Comparison of ENCODE assay signal across 14 cellular contexts in the genomic region with DNA sequence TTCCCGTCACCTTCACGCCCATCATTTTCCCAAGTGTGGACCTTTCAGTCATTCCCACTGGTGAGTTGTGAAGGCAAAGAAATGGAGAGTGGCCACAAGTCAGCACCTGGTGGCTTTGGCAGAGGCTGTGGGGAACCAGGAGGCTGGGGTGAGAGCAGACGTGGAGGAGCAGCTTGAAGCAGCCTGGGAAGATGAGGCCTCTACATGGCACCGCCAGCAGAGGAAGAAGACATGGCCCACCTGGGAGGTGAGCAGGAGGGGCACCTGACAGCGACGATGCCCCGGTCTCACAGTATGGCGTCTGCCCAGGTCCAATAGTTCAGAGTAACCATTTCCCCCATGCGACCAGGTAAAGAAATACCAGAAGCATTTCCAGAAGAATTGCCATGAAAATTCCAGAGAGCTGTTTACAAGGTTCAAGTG.
DNase-seq lines count a peak whose midpoint lies in the region; ATAC-seq and TF ChIP-seq lines count a peak whose summit lies in the region.
"Had no signal": no experiment of that assay in that cellular context is flagged by ENCODE, and none has a peak within 500 bp of the region (broad histone marks: within the 10 kb centered on the region; RNA-seq: fewer than 3 reads in every experiment).

No MANE protein-coding gene starts in this region.

- H3K27ac ChIP-seq in CD4-positive, CD25-positive, alpha-beta regulatory T cell (ENCODE audit: insufficient read depth, low read length, poor library complexity, severe bottlenecking): no peak overlapping the region
- H3K27ac ChIP-seq in coronary artery (no peak overlapping the region), neuronal stem cell (replicated peaks; ENCODE audit: low read length) (no peak overlapping the region), spleen (no peak overlapping the region)
- H3K27ac ChIP-seq: BLaER1 treated with 17β-estradiol and CSF1 and Interleukin-3, amounts not matched to agents 10 nM and 100 nM; HL-60 had no signal

- H2BK120ac ChIP-seq in neuronal stem cell (ENCODE audit: low read depth, low read length): no peak overlapping the region

- H3K36me3 ChIP-seq in CD4-positive, CD25-positive, alpha-beta regulatory T cell (ENCODE audit: control insufficient read depth, insufficient read depth, low read length): no peaks in the 10 kb centered on the region
- H3K36me3 ChIP-seq in neuronal stem cell (replicated peaks in 1 of 2; ENCODE audit: control insufficient read depth in 2 of 2, insufficient read depth in 2 of 2, low read length in 2 of 2) (no peaks in the 10 kb centered on the region), spleen (peaks cover 0 to 35% (median 0%) of the 10 kb centered on the region in 6 donors)
- H3K36me3 ChIP-seq: BLaER1 treated with 17β-estradiol and CSF1 and Interleukin-3, amounts not matched to agents 10 nM and 100 nM had no signal

- H3K4me3 Mint-ChIP-seq in CD4-positive, CD25-positive, alpha-beta regulatory T cell: no peak overlapping the region
- H3K4me3 Mint-ChIP-seq: B cell; CD4-positive, alpha-beta T cell; GM23338 had no signal

- TF ChIP-seq CTCF in coronary artery (IDR thresholded peaks at IDR 0.05) (no peak), spleen (IDR thresholded peaks at IDR 0.05 in 8 of 11, conservative IDR thresholded peaks at IDR 0.05 in 3 of 11) (no peak)

- H2AFZ ChIP-seq in neuronal stem cell (ENCODE audit: low read length): no peak overlapping the region
- H2AFZ ChIP-seq: GM23338 had no signal

- H2BK15ac ChIP-seq in neuronal stem cell (ENCODE audit: low read length): no peak overlapping the region

- no peak overlapping the region for H3K14ac ChIP-seq in neuronal stem cell (ENCODE audit: low read length)

- H2AK5ac ChIP-seq in neuronal stem cell (ENCODE audit: low read depth, low read length): no peak overlapping the region

- no peak for TF ChIP-seq POLR2A in spleen (IDR thresholded peaks at IDR 0.05)

- WGBS in neuronal stem cell (ENCODE audit: extremely low coverage in 2 of 2, insufficient read length in 2 of 2, insufficient replicate concordance in 1 of 2), 2 donors: no CpG with 5 or more reads among the region's 9 CpGs
- 92 to 99% (median 95%) methylated on average over 9 of the region's 9 CpGs for WGBS in spleen, 5 donors

- H3K18ac ChIP-seq in neuronal stem cell (ENCODE audit: low read length): peak overlapping the region; percentile 41

- H3K27me3 Mint-ChIP-seq in CD4-positive, CD25-positive, alpha-beta regulatory T cell: no peaks in the 10 kb centered on the region
- H3K27me3 Mint-ChIP-seq: B cell; CD4-positive, alpha-beta T cell had no signal

- no peaks in the 10 kb centered on the region for H3K27me3 ChIP-seq in CD4-positive, CD25-positive, alpha-beta regulatory T cell (ENCODE audit: control insufficient read depth, insufficient read depth, low read length)
- H3K27me3 ChIP-seq in neuronal stem cell (ENCODE audit: control insufficient read depth in 3 of 3, insufficient read depth in 3 of 3, low read depth in 1 of 3, low read length in 3 of 3) (no peaks in the 10 kb centered on the region), spleen (replicated peaks in 1 of 7) (no peaks in the 10 kb centered on the region)
- H3K27me3 ChIP-seq: BLaER1 treated with 17β-estradiol and CSF1 and Interleukin-3, amounts not matched to agents 10 nM and 100 nM had no signal

- no peaks in the 10 kb centered on the region for H3K4me1 ChIP-seq in CD4-positive, CD25-positive, alpha-beta regulatory T cell (ENCODE audit: control insufficient read depth, insufficient read depth, low read length, poor library complexity, severe bottlenecking)
- no peaks in the 10 kb centered on the region for H3K4me1 ChIP-seq in neuronal stem cell (ENCODE audit: control insufficient read depth in 2 of 2, insufficient read depth in 1 of 2, low read depth in 1 of 2, low read length in 2 of 2)
- H3K4me1 ChIP-seq in spleen: peaks cover 0 to under 1% (median 0%) of the 10 kb centered on the region in 6 donors
- H3K4me1 ChIP-seq: Caco-2 had no signal

- no peak overlapping the region for H2BK12ac ChIP-seq in neuronal stem cell (ENCODE audit: low read length)

- no peaks in the 10 kb centered on the region for H3K36me3 Mint-ChIP-seq in CD4-positive, CD25-positive, alpha-beta regulatory T cell

- H3K23ac ChIP-seq in neuronal stem cell (ENCODE audit: low read depth, low read length, poor library complexity): no peak overlapping the region

- no peaks in the 10 kb centered on the region for H3K4me1 Mint-ChIP-seq in CD4-positive, CD25-positive, alpha-beta regulatory T cell
- H3K4me1 Mint-ChIP-seq: B cell, GM23338 had no signal

- intact Hi-C loops in spleen (cut with DNase I; ENCODE audit: low total_unique reads): no loop called here

- H3K4ac ChIP-seq in neuronal stem cell (ENCODE audit: low read length): no peak overlapping the region

- no peak overlapping the region for H3K9ac ChIP-seq in neuronal stem cell (ENCODE audit: low read depth, low read length, poor library complexity)
- H3K9ac ChIP-seq: BLaER1 treated with 17β-estradiol and CSF1 and Interleukin-3, amounts not matched to agents 10 nM and 100 nM had no signal

- H3K9me3 Mint-ChIP-seq in CD4-positive, CD25-positive, alpha-beta regulatory T cell: peaks cover 0 to 1% (median 0%) of the 10 kb centered on the region in 7 donors
- H3K9me3 Mint-ChIP-seq: CD4-positive, alpha-beta T cell; GM23338 had no signal

- no peak for DNase-seq in CD4-positive, CD25-positive, alpha-beta regulatory T cell
- peak; percentile 35 for DNase-seq in coronary artery (ENCODE audit: low spot score)
- DNase-seq in neuronal stem cell (ENCODE audit: low spot score): no peak
- DNase-seq in spleen: peak; percentile 43
- no peak for DNase-seq in stimulated activated CD4-positive, alpha-beta T cell treated with anti-CD3 and anti-CD28 coated beads, Interleukin-2, amount 100 ng/mL, for 24 hours
- no peak for DNase-seq in activated T-cell treated with anti-CD3 and anti-CD28 coated beads for 4 hours
- DNase-seq: Caco-2; CD4-positive, alpha-beta T cell; HCEC 1CT had no signal

- H4K8ac ChIP-seq in neuronal stem cell (ENCODE audit: low read depth, low read length): no peak overlapping the region

- peak overlapping the region in 2 of 3 donors; percentile 25 to 64 for H3K27ac Mint-ChIP-seq in CD4-positive, CD25-positive, alpha-beta regulatory T cell
- H3K27ac Mint-ChIP-seq: B cell; CD4-positive, alpha-beta T cell; GM23338 had no signal

- H4K91ac ChIP-seq in neuronal stem cell (ENCODE audit: low read depth, low read length, poor library complexity): no peak overlapping the region

- ATAC-seq in CD4-positive, CD25-positive, alpha-beta regulatory T cell (ENCODE audit: low read depth in 2 of 2): no peak
- ATAC-seq in HG03108 (IDR thresholded peaks at IDR 0.05; ENCODE audit: unreplicated experiment): no peak
- ATAC-seq: GM23338 had no signal

- H3K4me3 ChIP-seq in CD4-positive, CD25-positive, alpha-beta regulatory T cell (ENCODE audit: low read depth, low read length): no peak overlapping the region
- H3K4me3 ChIP-seq in coronary artery: no peak overlapping the region
- no peak overlapping the region for H3K4me3 ChIP-seq in neuronal stem cell (ENCODE audit: low read length in 2 of 2)
- no peak overlapping the region for H3K4me3 ChIP-seq in spleen
- H3K4me3 ChIP-seq: BLaER1 treated with 17β-estradiol and CSF1 and Interleukin-3, amounts not matched to agents 10 nM and 100 nM; GM23338 had no signal

- H3K4me2 ChIP-seq in neuronal stem cell (ENCODE audit: insufficient read depth, low read length, poor library complexity, severe bottlenecking): no peak overlapping the region
- H3K4me2 ChIP-seq: GM23338 had no signal

- no peaks in the 10 kb centered on the region for H3K9me3 ChIP-seq in CD4-positive, CD25-positive, alpha-beta regulatory T cell (ENCODE audit: control insufficient read depth in 2 of 2, low read length in 2 of 2)
- H3K9me3 ChIP-seq in neuronal stem cell (replicated peaks in 1 of 2; ENCODE audit: control insufficient read depth in 2 of 2, insufficient read depth in 1 of 2, low read depth in 1 of 2, low read length in 2 of 2) (no peaks in the 10 kb centered on the region), spleen (peaks cover 0 to 4% (median 0%) of the 10 kb centered on the region in 8 donors)
- H3K9me3 ChIP-seq: Caco-2 had no signal

- no peak overlapping the region for H2BK5ac ChIP-seq in neuronal stem cell (ENCODE audit: low read length)

- no peaks in the 10 kb centered on the region for H3K79me1 ChIP-seq in neuronal stem cell (ENCODE audit: low read depth, low read length)

Comparison
In these comparisons a context has a peak if more than half of its experiments do, and no peak if none do; other contexts are left out.
1. DNase-seq: peak in coronary artery (single experiment) and spleen (single experiment); none in CD4-positive, CD25-positive, alpha-beta regulatory T cell (0 of 3), neuronal stem cell (single experiment), stimulated activated CD4-positive, alpha-beta T cell treated with anti-CD3 and anti-CD28 coated beads, Interleukin-2, amount 100 ng/mL, for 24 hours (0 of 2) and activated T-cell treated with anti-CD3 and anti-CD28 coated beads for 4 hours (single experiment).